In genomic region chr3:197798863-197799262, GRCh38 we compare ENCODE assay signal across 14 cellular contexts. TPM values are rescaled to one million over a fixed set of nuclear protein-coding genes. Genes with fewer than 3 reads are reported as not detected.
DNase-seq lines count a peak whose midpoint lies in the region; ATAC-seq, FAIRE-seq and TF ChIP-seq lines count a peak whose summit lies in the region.
"Had no signal": no experiment of that assay in that cellular context is flagged by ENCODE, and none has a peak within 500 bp of the region (broad histone marks: within the 10 kb centered on the region; RNA-seq: fewer than 3 reads in every experiment).

No MANE protein-coding gene starts in this region.

- H3K9me3 Mint-ChIP-seq in memory B cell: no peaks in the 10 kb centered on the region
- H3K9me3 Mint-ChIP-seq: activated naive CD8-positive, alpha-beta T cell treated with anti-CD3 and anti-CD28 coated beads, Interleukin-2, amount 10 ng/mL, durations not matched to agents 7 days and 5 days; naive thymus-derived CD4-positive, alpha-beta T cell had no signal

- no peak for DNase-seq in GM18507 (ENCODE audit: extremely low spot score, insufficient read length, low read depth)
- no peak for DNase-seq in memory B cell (ENCODE audit: low spot score in 2 of 2)
- no peak for DNase-seq in ovary
- DNase-seq in stimulated activated CD4-positive, alpha-beta T cell treated with anti-CD3 and anti-CD28 coated beads, Interleukin-4, amount 100 ng/mL, for 24 hours: no peak
- DNase-seq in hypothalamus (lab: John Stamatoyannopoulos, UW): no peak
- DNase-seq in BE2C: no peak
- DNase-seq: activated CD4-positive, alpha-beta T cell treated with anti-CD3 and anti-CD28 coated beads for 4 hours; activated naive CD8-positive, alpha-beta T cell treated with anti-CD3 and anti-CD28 coated beads, Interleukin-2, amount 10 ng/mL, durations not matched to agents 7 days and 5 days; DMS 273 treated with DMSO at 0.1 percent for 48 hours; NCI-H1694 treated with DMSO at 0.1 percent for 48 hours had no signal

- peak overlapping the region; percentile 81 for H3K27ac Mint-ChIP-seq in memory B cell
- H3K27ac Mint-ChIP-seq: activated naive CD8-positive, alpha-beta T cell treated with anti-CD3 and anti-CD28 coated beads, Interleukin-2, amount 10 ng/mL, durations not matched to agents 7 days and 5 days had no signal

- H3K27me3 Mint-ChIP-seq in memory B cell: no peaks in the 10 kb centered on the region
- H3K27me3 Mint-ChIP-seq: activated naive CD8-positive, alpha-beta T cell treated with anti-CD3 and anti-CD28 coated beads, Interleukin-2, amount 10 ng/mL, durations not matched to agents 7 days and 5 days; naive thymus-derived CD4-positive, alpha-beta T cell had no signal

- ATAC-seq in GM21723 (IDR thresholded peaks at IDR 0.05; ENCODE audit: unreplicated experiment): peak; percentile 46
- peak; percentile 54 for ATAC-seq in HG03460 (IDR thresholded peaks at IDR 0.05; ENCODE audit: unreplicated experiment)
- peak; percentile 19 for ATAC-seq in memory B cell (ENCODE audit: low read depth)
- ATAC-seq: naive thymus-derived CD4-positive, alpha-beta T cell had no signal

- TF ChIP-seq EP300 in ovary (IDR thresholded peaks at IDR 0.05): no peak

- H3K36me3 ChIP-seq in ovary: no peaks in the 10 kb centered on the region
- no peaks in the 10 kb centered on the region for H3K36me3 ChIP-seq in BE2C

- peaks cover 56% of the 10 kb centered on the region for H3K4me1 Mint-ChIP-seq in memory B cell

- WGBS in ovary, 3 donors: 24 to 46% (median 33%) methylated on average over 3 of the region's 3 CpGs

- H3K27ac ChIP-seq in ovary: no peak overlapping the region

- H3K36me3 Mint-ChIP-seq in memory B cell: peaks cover 3% of the 10 kb centered on the region

- H3K4me1 ChIP-seq in ovary (ENCODE audit: insufficient read depth) (peaks cover 12% of the 10 kb centered on the region), BE2C (no peaks in the 10 kb centered on the region)

- H3K9me3 ChIP-seq in ovary (no peaks in the 10 kb centered on the region), BE2C (no peaks in the 10 kb centered on the region)

- no peak overlapping the region for H3K4me3 ChIP-seq in ovary
- H3K4me3 ChIP-seq in BE2C (ENCODE audit: low read depth, low read length): no peak overlapping the region

- TF ChIP-seq CTCF in ovary (IDR thresholded peaks at IDR 0.05) (no peak), BE2C (IDR thresholded peaks at IDR 0.05; ENCODE audit: low read depth, low read length) (no peak)

- peak; percentile 84 for FAIRE-seq in GM18507 (lab: Jason Lieb, UNC)
- FAIRE-seq: RCC 7860 had no signal

- H3K27me3 ChIP-seq in ovary (no peaks in the 10 kb centered on the region), BE2C (no peaks in the 10 kb centered on the region)

- intact Hi-C loops in ovary (cut with DNase I): no loop called here

- H3K4me3 Mint-ChIP-seq in memory B cell: no peak overlapping the region
- H3K4me3 Mint-ChIP-seq: activated naive CD8-positive, alpha-beta T cell treated with anti-CD3 and anti-CD28 coated beads, Interleukin-2, amount 10 ng/mL, durations not matched to agents 7 days and 5 days had no signal

- no peak for TF ChIP-seq POLR2A in ovary (IDR thresholded peaks at IDR 0.05)

RNA-seq across cellular contexts. Expression of gene LRCH3, which starts 7.8 kb away (rescaled TPM):
- 100 to 1,000 TPM in 2 of 7 donors, 10 to 100 TPM in 5; 44.4 to 192 (median 61.6) TPM for total RNA-seq in ovary
- 10 to 100 TPM; 20.9 to 69.6 TPM for polyA plus RNA-seq in ovary
- 9.4 TPM for polyA plus RNA-seq in BE2C (2012; ENCODE audit: insufficient read depth, insufficient read length, low read depth)

RNA-seq across cellular contexts. Expression of gene FYTTD1, which starts 49.2 kb away (rescaled TPM):
- 10 to 100 TPM; 23.8 to 70.5 (median 58.0) TPM for total RNA-seq in ovary
- 10 to 100 TPM; 16.8 to 49.6 TPM for polyA plus RNA-seq in ovary
- polyA plus RNA-seq in BE2C (2012; ENCODE audit: insufficient read depth, insufficient read length, low read depth): 53.4 TPM
